In genomic region chr15:94704946-94705345, GRCh38 we compare ENCODE assay signal across 27 cellular contexts.
"Had no signal": no experiment of that assay in that cellular context is flagged by ENCODE, and none has a peak within 500 bp of the region (broad histone marks: within the 10 kb centered on the region; RNA-seq: fewer than 3 reads in every experiment).

No MANE protein-coding gene starts in this region.

- ATAC-seq: stimulated activated effector memory CD8-positive, alpha-beta T cell treated with anti-CD3 and anti-CD28 coated beads, Interleukin-12 subunit alpha, Interleukin-12 subunit beta, amount 100 ng/mL, for 72 hours; stimulated activated memory B cell treated with anti-CD40 and anti-IgM and Interleukin-4, amounts not matched to agents 10 μg/mL and 1 μg/mL and 100 μg/mL, for 72 hours; stimulated activated naive B cell treated with anti-CD40 and anti-IgM and Interleukin-4, amounts not matched to agents 10 μg/mL and 1 μg/mL and 100 μg/mL, for 72 hours; stimulated activated naive CD8-positive, alpha-beta T cell treated with anti-CD3 and anti-CD28 coated beads, Interleukin-15, amount 100 ng/mL, for 72 hours; stimulated activated naive CD8-positive, alpha-beta T cell treated with anti-CD3 and anti-CD28 coated beads, Interleukin-15, Interleukin-2, amounts not matched to agents 100 U/mL and 50 U/mL, for 24 hours; upper lobe of right lung had no signal

- H3K36me3 ChIP-seq: stomach, suprapubic skin, thoracic aorta, thyroid gland, tibial artery, tibial nerve, transverse colon, upper lobe of left lung, upper lobe of right lung, uterus, vagina had no signal

- H3K9me3 ChIP-seq: stomach, suprapubic skin, testis, thoracic aorta, thyroid gland, tibial artery, transverse colon, upper lobe of left lung, upper lobe of right lung, uterus, vagina had no signal

- H3K4me1 ChIP-seq: suprapubic skin, testis, thyroid gland, transverse colon, upper lobe of right lung, uterus, vagina had no signal

- H3K27me3 ChIP-seq: stomach, testis, thyroid gland, tibial artery, tibial nerve, transverse colon, upper lobe of left lung, upper lobe of right lung, uterus, vagina had no signal

- H3K4me3 ChIP-seq: stomach, suprapubic skin, testis, thoracic aorta, thyroid gland, tibial artery, tibial nerve, transverse colon, upper lobe of left lung, upper lobe of right lung, uterus, vagina had no signal

- H3K27ac ChIP-seq: stomach, suprapubic skin, testis, thoracic aorta, thyroid gland, tibial artery, tibial nerve, transverse colon, upper lobe of left lung, upper lobe of right lung, uterus, vagina had no signal

- FAIRE-seq: urothelium cell line had no signal

- DNase-seq: stimulated activated CD4-positive, alpha-beta T cell treated with anti-CD3 and anti-CD28 coated beads, Interleukin-2, amount 100 ng/mL, for 48 hours; stimulated activated CD4-positive, alpha-beta T cell treated with anti-CD3 and anti-CD28 coated beads, Interleukin-4, amount 100 ng/mL, for 1 hour; stimulated activated CD4-positive, alpha-beta T cell treated with anti-CD3 and anti-CD28 coated beads, Interleukin-4, amount 100 ng/mL, for 24 hours; stimulated activated CD4-positive, alpha-beta T cell treated with anti-CD3 and anti-CD28 coated beads, Interleukin-4, amount 100 ng/mL, for 4 hours; stimulated activated CD8-positive, alpha-beta memory T cell treated with anti-CD3 and anti-CD28 coated beads, Interleukin-4, amount 100 ng/mL, for 48 hours; stimulated activated naive B cell treated with anti-CD40 and anti-IgM and Interleukin-4, amounts not matched to agents 10 μg/mL and 1 μg/mL and 100 μg/mL, for 72 hours; stimulated activated naive CD4-positive, alpha-beta T cell; stimulated activated naive CD4-positive, alpha-beta T cell treated with Interleukin-2 at 50 U/mL for 16 hours; stimulated activated naive CD8-positive, alpha-beta T cell treated with anti-CD3 and anti-CD28 coated beads, Interleukin-15, amount 100 ng/mL, for 72 hours; stimulated activated naive CD8-positive, alpha-beta T cell treated with anti-CD3 and anti-CD28 coated beads, Interleukin-15, Interleukin-2, amounts not matched to agents 100 U/mL and 50 U/mL, for 24 hours; substantia nigra; testis; thyroid gland; tibial artery; transverse colon; trophoblast cell; upper lobe of left lung; upper lobe of right lung; uterus had no signal
